In the genomic region with DNA sequence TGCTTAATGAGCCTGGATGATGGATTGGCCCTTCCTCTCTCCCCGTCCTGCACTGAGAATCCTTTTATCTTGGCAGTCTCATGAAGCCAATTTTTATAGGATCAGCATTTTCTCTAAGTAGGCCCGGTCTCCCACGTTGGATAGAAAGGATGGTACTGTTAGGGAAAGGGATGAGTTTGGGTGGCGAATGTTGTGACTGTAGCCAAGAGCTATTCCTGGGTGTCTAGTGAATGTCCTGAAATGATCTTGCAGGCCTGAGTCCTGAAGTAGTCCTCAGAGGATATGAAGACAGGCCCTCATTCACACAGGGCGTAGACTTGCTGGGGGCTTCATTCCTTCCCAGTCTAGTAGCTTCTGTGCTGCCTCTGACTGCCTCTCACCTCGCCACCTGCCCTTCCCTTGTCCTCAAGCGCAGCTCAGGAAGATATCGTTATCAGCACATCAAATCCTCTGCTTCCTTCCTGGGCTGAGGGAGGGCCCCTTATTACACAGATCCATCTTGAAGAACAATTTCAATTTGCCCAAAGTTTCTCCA, we compare ENCODE assay signal across 9 cellular contexts. TPM values are rescaled to one million over a fixed set of nuclear protein-coding genes. Genes with fewer than 3 reads are reported as not detected.
A peak's percentile ranks its signal among the peaks of the same experiment; 100 is the strongest.
DNase-seq lines count a peak whose midpoint lies in the region; ATAC-seq lines count a peak whose summit lies in the region.
"Had no signal": no experiment of that assay in that cellular context is flagged by ENCODE, and none has a peak within 500 bp of the region (broad histone marks: within the 10 kb centered on the region; RNA-seq: fewer than 3 reads in every experiment).

No MANE protein-coding gene starts in this region.

- H3K27ac Mint-ChIP-seq in IgD-negative memory B cell (peak overlapping the region; percentile 4 to 52 (median 46)), immature natural killer cell (peak overlapping the region; percentile 58 to 91 (median 77))
- peak overlapping the region; percentile 43 for H3K27ac Mint-ChIP-seq in activated naive CD8-positive, alpha-beta T cell treated with anti-CD3 and anti-CD28 coated beads, Interleukin-2, amount 10 ng/mL, durations not matched to agents 7 days and 5 days
- peak overlapping the region; percentile 79 for H3K27ac Mint-ChIP-seq in stimulated activated effector memory CD8-positive, alpha-beta T cell treated with anti-CD3 and anti-CD28 coated beads, Interleukin-12 subunit alpha, Interleukin-12 subunit beta, amount 100 ng/mL, for 72 hours

- no peaks in the 10 kb centered on the region for H3K27me3 Mint-ChIP-seq in IgD-negative memory B cell
- no peaks in the 10 kb centered on the region for H3K27me3 Mint-ChIP-seq in activated naive CD8-positive, alpha-beta T cell treated with anti-CD3 and anti-CD28 coated beads, Interleukin-2, amount 10 ng/mL, durations not matched to agents 7 days and 5 days
- peaks cover 0 to 2% (median 0%) of the 10 kb centered on the region in 3 donors for H3K27me3 Mint-ChIP-seq in immature natural killer cell (ENCODE audit: low read depth in 3 of 3)

- POLR2A ChIA-PET in activated naive CD8-positive, alpha-beta T cell treated with anti-CD3 and anti-CD28 coated beads, Interleukin-2, amount 10 ng/mL, durations not matched to agents 7 days and 5 days (lab: Charles Lee) = interaction anchor here (0.6 to 1.7 kb wide), 7 partner anchors 11 to 84 kb away, joined by 3 to 7 read pairs (median 4); no protein-coding TSS in a partner anchor

- H3K4me1 Mint-ChIP-seq in IgD-negative memory B cell (peaks cover 27 to 62% (median 53%) of the 10 kb centered on the region in 3 donors), immature natural killer cell (peaks cover 85 to 89% of the 10 kb centered on the region in 2 donors)
- peaks cover 70% of the 10 kb centered on the region for H3K4me1 Mint-ChIP-seq in activated naive CD8-positive, alpha-beta T cell treated with anti-CD3 and anti-CD28 coated beads, Interleukin-2, amount 10 ng/mL, durations not matched to agents 7 days and 5 days
- peaks cover 81% of the 10 kb centered on the region for H3K4me1 Mint-ChIP-seq in stimulated activated effector memory CD8-positive, alpha-beta T cell treated with anti-CD3 and anti-CD28 coated beads, Interleukin-12 subunit alpha, Interleukin-12 subunit beta, amount 100 ng/mL, for 72 hours

- in situ Hi-C loops in ACHN (cut with HindIII; ENCODE audit: low pct_ligation_motif_present, low pct_unique_long_range_greater_than_20kb, low sequenced_read_pairs) = no loop called here

- DNase-seq in activated naive CD8-positive, alpha-beta T cell treated with anti-CD3 and anti-CD28 coated beads, Interleukin-2, amount 10 ng/mL, durations not matched to agents 7 days and 5 days = no peak
- DNase-seq in immature natural killer cell (no peak), occipital lobe (lab: John Stamatoyannopoulos, UW) (no peak), ACHN (no peak), GM19240 (ENCODE audit: insufficient read length, low spot score) (no peak)
- DNase-seq in stimulated activated effector memory CD8-positive, alpha-beta T cell treated with anti-CD3 and anti-CD28 coated beads, Interleukin-12 subunit alpha, Interleukin-12 subunit beta, amount 100 ng/mL, for 72 hours (ENCODE audit: low spot score in 2 of 2) = no peak
- DNase-seq: activated CD4-positive, alpha-beta T cell treated with anti-CD3 and anti-CD28 coated beads for 48 hours had no signal

- H3K4me3 Mint-ChIP-seq in IgD-negative memory B cell (peak overlapping the region in 2 of 4 donors; percentile 9 to 15), immature natural killer cell (peak overlapping the region; percentile 6 to 61 (median 31))
- peak overlapping the region; percentile 42 for H3K4me3 Mint-ChIP-seq in activated naive CD8-positive, alpha-beta T cell treated with anti-CD3 and anti-CD28 coated beads, Interleukin-2, amount 10 ng/mL, durations not matched to agents 7 days and 5 days
- H3K4me3 Mint-ChIP-seq in stimulated activated effector memory CD8-positive, alpha-beta T cell treated with anti-CD3 and anti-CD28 coated beads, Interleukin-12 subunit alpha, Interleukin-12 subunit beta, amount 100 ng/mL, for 72 hours = peak overlapping the region; percentile 76

- ATAC-seq in activated naive CD8-positive, alpha-beta T cell treated with anti-CD3 and anti-CD28 coated beads, Interleukin-2, amount 10 ng/mL, durations not matched to agents 7 days and 5 days (ENCODE audit: low read depth) = no peak
- ATAC-seq in stimulated activated effector memory CD8-positive, alpha-beta T cell treated with anti-CD3 and anti-CD28 coated beads, Interleukin-12 subunit alpha, Interleukin-12 subunit beta, amount 100 ng/mL, for 72 hours = no peak
- ATAC-seq in HG03039 (IDR thresholded peaks at IDR 0.05; ENCODE audit: unreplicated experiment) = no peak

- H3K9me3 Mint-ChIP-seq in IgD-negative memory B cell (no peaks in the 10 kb centered on the region), immature natural killer cell (no peaks in the 10 kb centered on the region)
- no peaks in the 10 kb centered on the region for H3K9me3 Mint-ChIP-seq in activated naive CD8-positive, alpha-beta T cell treated with anti-CD3 and anti-CD28 coated beads, Interleukin-2, amount 10 ng/mL, durations not matched to agents 7 days and 5 days
- H3K9me3 Mint-ChIP-seq in stimulated activated effector memory CD8-positive, alpha-beta T cell treated with anti-CD3 and anti-CD28 coated beads, Interleukin-12 subunit alpha, Interleukin-12 subunit beta, amount 100 ng/mL, for 72 hours = no peaks in the 10 kb centered on the region

- H3K36me3 Mint-ChIP-seq in IgD-negative memory B cell = peaks cover 7% of the 10 kb centered on the region
- peaks cover 52% of the 10 kb centered on the region for H3K36me3 Mint-ChIP-seq in activated naive CD8-positive, alpha-beta T cell treated with anti-CD3 and anti-CD28 coated beads, Interleukin-2, amount 10 ng/mL, durations not matched to agents 7 days and 5 days
- peaks cover 16 to 26% (median 17%) of the 10 kb centered on the region in 3 donors for H3K36me3 Mint-ChIP-seq in immature natural killer cell
- H3K36me3 Mint-ChIP-seq in stimulated activated effector memory CD8-positive, alpha-beta T cell treated with anti-CD3 and anti-CD28 coated beads, Interleukin-12 subunit alpha, Interleukin-12 subunit beta, amount 100 ng/mL, for 72 hours = peaks cover 100% of the 10 kb centered on the region

RNA-seq across cellular contexts. Expression of gene LBH, which starts 8.9 kb away (rescaled TPM):
- 163 TPM for polyA plus RNA-seq in IgD-negative memory B cell
- 100 to 1,000 TPM; 169 to 186 TPM for total RNA-seq in activated naive CD8-positive, alpha-beta T cell treated with anti-CD3 and anti-CD28 coated beads, Interleukin-2, amount 10 ng/mL, durations not matched to agents 7 days and 5 days
- 100 to 1,000 TPM; 101 to 137 (median 129) TPM for polyA plus RNA-seq in immature natural killer cell
- 45.9 TPM for total RNA-seq in occipital lobe
